Comparison of ENCODE assay signal across 35 cellular contexts in genomic region chr1:76571248-76571647, GRCh38.
"Had no signal": no experiment of that assay in that cellular context is flagged by ENCODE, and none has a peak within 500 bp of the region (broad histone marks: within the 10 kb centered on the region; RNA-seq: fewer than 3 reads in every experiment).

No MANE protein-coding gene starts in this region.

- H3K27ac ChIP-seq: KMS-11 had no signal

- H3K4me3 ChIP-seq: MG63 had no signal

- DNase-seq: Karpas-422, Kasumi-1, KG1, MG63, MM.1S, MV-4-11, NCI-H1048, NCI-H1092, NCI-H1092 treated with DMSO at 0.1 percent for 48 hours, NCI-H1105, NCI-H1105 treated with DMSO at 0.1 percent for 48 hours, NCI-H1417, NCI-H1417 treated with DMSO at 0.1 percent for 48 hours, NCI-H1436, NCI-H1436 treated with DMSO at 0.1 percent for 48 hours, NCI-H146, NCI-H1694, NCI-H1694 treated with DMSO at 0.1 percent for 48 hours, NCI-H187, NCI-H187 treated with DMSO at 0.1 percent for 48 hours, NCI-H1930, NCI-H2029, NCI-H2029 treated with DMSO at 0.1 percent for 48 hours, NCI-H2081, NCI-H2081 treated with DMSO at 0.1 percent for 48 hours, NCI-H2107, NCI-H2171, NCI-H2171 treated with DMSO at 0.1 percent for 48 hours, NCI-H2227 treated with DMSO at 0.1 percent for 48 hours, NCI-H226, NCI-H345, NCI-H446, NCI-H446 treated with DMSO at 0.1 percent for 48 hours, NCI-H510A had no signal

- H3K4me2 ChIP-seq: KMS-11 had no signal

- H3K9ac ChIP-seq: KMS-11 had no signal

- H3K36me3 ChIP-seq: MG63 had no signal

- H3K9me3 ChIP-seq: MG63 had no signal
